Comparison of ENCODE assay signal across 8 cellular contexts in the genomic region with DNA sequence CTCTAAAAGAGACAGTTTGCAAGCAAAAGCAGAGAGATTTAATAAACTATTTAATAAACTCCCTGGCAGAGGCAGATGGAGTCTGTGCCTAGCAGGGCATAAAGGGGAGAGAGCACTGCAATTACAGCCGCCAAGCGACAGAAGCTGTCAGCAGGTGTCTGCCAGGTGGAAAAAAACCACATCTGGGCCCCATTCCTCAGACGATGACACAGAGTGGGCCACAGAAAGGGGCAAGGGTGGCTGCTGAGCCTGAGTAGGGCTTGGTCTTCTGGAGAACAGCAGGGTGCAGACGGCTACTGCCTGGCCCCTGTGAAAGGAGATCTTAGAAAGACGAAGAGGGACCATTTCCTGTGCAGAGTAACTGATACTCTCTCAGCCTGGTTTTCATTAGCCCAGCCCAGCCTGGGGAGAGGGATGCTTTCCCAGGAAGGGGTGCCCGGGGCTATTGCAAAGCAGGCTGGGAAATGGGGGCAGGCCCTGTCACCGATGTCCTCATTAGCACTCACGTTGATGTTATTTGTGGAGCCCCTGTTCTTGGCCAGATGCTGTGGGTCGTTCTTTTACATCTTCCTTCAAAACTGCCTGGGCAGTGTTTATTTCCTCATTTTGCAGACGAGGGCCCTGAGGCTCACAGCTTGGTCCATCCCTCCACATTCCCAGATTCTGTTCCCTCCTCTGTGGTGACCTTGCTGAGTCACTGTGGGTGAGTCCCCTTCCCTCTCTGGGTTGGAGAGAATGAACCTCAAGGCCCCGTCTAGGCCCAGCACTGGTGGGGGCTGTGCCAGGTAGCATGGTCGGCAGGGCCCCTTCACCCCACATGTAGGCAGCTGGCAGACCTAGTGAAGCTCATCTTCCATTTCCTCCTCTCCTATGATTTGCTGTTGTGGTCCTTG.
A peak's percentile ranks its signal among the peaks of the same experiment; 100 is the strongest.
DNase-seq lines count a peak whose midpoint lies in the region; ATAC-seq and TF ChIP-seq lines count a peak whose summit lies in the region.

No MANE protein-coding gene starts in this region.

- whole genome bisulfite sequencing in spleen, 5 donors: 21 to 34% (median 26%) methylated on average over 12 of the region's 12 CpGs

- no peaks in the 10 kb centered on the region for H3K9me3 ChIP-seq in spleen

- H3K4me3 ChIP-seq in astrocyte of the cerebellum (ENCODE audit: low read depth, low read length) (no peak overlapping the region), spleen (no peak overlapping the region)

- no peaks in the 10 kb centered on the region for H3K36me3 ChIP-seq in spleen

- TF ChIP-seq POLR2A in spleen (IDR thresholded peaks at IDR 0.05): no peak

- DNase-seq in GM03348 (ENCODE audit: low spot score): peak; percentile 59
- DNase-seq in NCI-H1694 treated with DMSO at 0.1 percent for 48 hours (lab: John Stamatoyannopoulos, UW): peak; percentile 81
- peak; percentile 67 for DNase-seq in astrocyte of the cerebellum (ENCODE audit: low read depth)
- peak; percentile 54 for DNase-seq in posterior vena cava (ENCODE audit: low spot score)
- no peak for DNase-seq in spleen
- no peak for DNase-seq in Ammon's horn (ENCODE audit: low spot score)
- no peak for DNase-seq in DMS114 treated with DMSO at 0.1 percent for 48 hours (lab: John Stamatoyannopoulos, UW; ENCODE audit: unreplicated experiment)

- H3K27me3 ChIP-seq in spleen (replicated peaks in 1 of 7): peaks cover 0 to 53% (median 11%) of the 10 kb centered on the region in 7 donors

- no peak for ATAC-seq in GM18511 (IDR thresholded peaks at IDR 0.05; ENCODE audit: unreplicated experiment)

- H3K4me1 ChIP-seq in spleen: peaks cover 0 to 30% (median 18%) of the 10 kb centered on the region in 6 donors

- in situ Hi-C loops in astrocyte of the cerebellum (cut with HindIII; ENCODE audit: low sequenced_read_pairs): loop anchor here (25.0 kb wide), 2 partner anchors 472 to 1203 kb away; partner anchors contain the start of genes MECR, PTPRU and SDC3

- TF ChIP-seq CTCF in astrocyte of the cerebellum (IDR thresholded peaks at IDR 0.05; ENCODE audit: low read depth, low read length, missing control alignments) (no peak), spleen (IDR thresholded peaks at IDR 0.05 in 8 of 11, conservative IDR thresholded peaks at IDR 0.05 in 3 of 11) (no peak)

- H3K27ac ChIP-seq in spleen: no peak overlapping the region

- intact Hi-C loops in posterior vena cava (cut with DNase I): no loop called here
- intact Hi-C loops in spleen (cut with DNase I; ENCODE audit: low total_unique reads): no loop called here

Comparison
In these comparisons a context has a peak if more than half of its experiments do, and no peak if none do; other contexts are left out.
1. DNase-seq: peak in GM03348 (single experiment), NCI-H1694 treated with DMSO at 0.1 percent for 48 hours (single experiment), astrocyte of the cerebellum (single experiment) and posterior vena cava (single experiment); none in spleen (single experiment), Ammon's horn (single experiment) and DMS114 treated with DMSO at 0.1 percent for 48 hours (single experiment).